Comparison of ENCODE assay signal across 17 cellular contexts in genomic region chr6:43243649-43244321, GRCh38. TPM values are rescaled to one million over a fixed set of nuclear protein-coding genes. Genes with fewer than 3 reads are reported as not detected.
DNase-seq lines count a peak whose midpoint lies in the region; ATAC-seq and TF ChIP-seq lines count a peak whose summit lies in the region.
"Had no signal": no experiment of that assay in that cellular context is flagged by ENCODE, and none has a peak within 500 bp of the region (broad histone marks: within the 10 kb centered on the region; RNA-seq: fewer than 3 reads in every experiment).

No MANE protein-coding gene starts in this region.

- no peaks in the 10 kb centered on the region for H3K36me3 Mint-ChIP-seq in GM23338 (ENCODE audit: low read depth)

- peaks cover 6% of the 10 kb centered on the region for H3K4me1 Mint-ChIP-seq in GM23338

- H2AK5ac ChIP-seq in mesenchymal stem cell (ENCODE audit: low read length, severe bottlenecking) = no peak overlapping the region

- peak overlapping the region in 1 of 2 experiments; percentile 57 for H3K23ac ChIP-seq in mesenchymal stem cell (ENCODE audit: low read length in 2 of 2)

- H3K9me3 Mint-ChIP-seq in GM23338 = no peaks in the 10 kb centered on the region; the same call in 2 of the 3 replicates

- DNase-seq in COR-L47 (lab: John Stamatoyannopoulos, UW) (peak; percentile 29), GM23338 (ENCODE audit: low spot score) (peak; percentile 44), dorsolateral prefrontal cortex (no peak), mesenchymal stem cell (no peak), A172 (ENCODE audit: low spot score) (no peak), mucosa of descending colon (no peak), pons (ENCODE audit: low spot score) (no peak)
- DNase-seq: central memory CD4-positive, alpha-beta T cell; lower lobe of right lung; NCI-H774; sigmoid colon; thyroid gland had no signal

- no peak overlapping the region for H2BK120ac ChIP-seq in mesenchymal stem cell (ENCODE audit: low read depth, low read length)

- H2BK5ac ChIP-seq in mesenchymal stem cell (ENCODE audit: low read depth, low read length, poor library complexity, severe bottlenecking) = no peak overlapping the region

- no peaks in the 10 kb centered on the region for H3K9me2 ChIP-seq in GM23338 (ENCODE audit: insufficient read depth)

- no peak overlapping the region for H3K27ac Mint-ChIP-seq in GM23338
- H3K27ac Mint-ChIP-seq: stimulated activated memory B cell treated with anti-CD40 and anti-IgM and Interleukin-4, amounts not matched to agents 10 μg/mL and 1 μg/mL and 100 μg/mL, for 72 hours had no signal

- H2AFZ ChIP-seq in GM23338 (no peak overlapping the region), mesenchymal stem cell (ENCODE audit: low read depth, low read length) (no peak overlapping the region)

- H3K79me2 ChIP-seq in GM23338 (replicated peaks; ENCODE audit: insufficient read depth) = no peaks in the 10 kb centered on the region

- H3K4me3 ChIP-seq in GM23338 (peak overlapping the region; percentile 50), dorsolateral prefrontal cortex (peak overlapping the region; percentile 39 to 81 (median 68)), mesenchymal stem cell (ENCODE audit: insufficient read depth in 1 of 2, low read depth in 1 of 2, low read length in 2 of 2) (no peak overlapping the region), mucosa of descending colon (no peak overlapping the region)
- H3K4me3 ChIP-seq: lower lobe of right lung, sigmoid colon, thyroid gland had no signal

- H3K36me3 ChIP-seq in GM23338 (ENCODE audit: insufficient read depth) (no peaks in the 10 kb centered on the region), mesenchymal stem cell (ENCODE audit: control insufficient read depth in 1 of 2, insufficient read depth in 2 of 2, low read depth in 1 of 2, low read length in 2 of 2) (no peaks in the 10 kb centered on the region), mucosa of descending colon (ENCODE audit: low read depth) (no peaks in the 10 kb centered on the region)
- H3K36me3 ChIP-seq: BE2C, lower lobe of right lung, sigmoid colon, thyroid gland had no signal

- H3K14ac ChIP-seq in mesenchymal stem cell (ENCODE audit: low read length in 2 of 2) = no peak overlapping the region

- WGBS in mesenchymal stem cell = 12% methylated on average over 28 of the region's 39 CpGs

- intact Hi-C loops in dorsolateral prefrontal cortex (cut with DNase I) = loop anchor here in 1 of 2 donors (2.0 kb wide), 1 partner anchor 15 kb away; the partner anchor contains the start of gene DNPH1
- intact Hi-C loops in mucosa of descending colon (cut with DNase I, micrococcal nuclease) = no loop called here

- peaks cover 7% of the 10 kb centered on the region; the same call in 1 of the 2 replicates for H3F3A ChIP-seq in GM23338 (replicated peaks; ENCODE audit: low read depth)

- H3K9ac ChIP-seq in mesenchymal stem cell (ENCODE audit: low read length) = no peak overlapping the region

- ATAC-seq in GM23338 (peak; percentile 3; the same call in 2 of the 3 replicates), mucosa of descending colon (no peak)
- ATAC-seq: lower lobe of right lung; stimulated activated memory B cell treated with anti-CD40 and anti-IgM and Interleukin-4, amounts not matched to agents 10 μg/mL and 1 μg/mL and 100 μg/mL, for 72 hours had no signal

- H3K79me1 ChIP-seq in mesenchymal stem cell (replicated peaks; ENCODE audit: low read length, poor library complexity, severe bottlenecking) = no peaks in the 10 kb centered on the region

- no peak overlapping the region for H2BK15ac ChIP-seq in mesenchymal stem cell (ENCODE audit: low read depth, poor library complexity, severe bottlenecking)

- no peak overlapping the region for H4K8ac ChIP-seq in mesenchymal stem cell (ENCODE audit: low read length)

- no peak overlapping the region for H2BK12ac ChIP-seq in mesenchymal stem cell (ENCODE audit: low read length in 2 of 2)

- no peak overlapping the region for H3K4ac ChIP-seq in mesenchymal stem cell (ENCODE audit: low read depth in 1 of 2, low read length in 2 of 2)

- H3K18ac ChIP-seq in mesenchymal stem cell (ENCODE audit: low read depth in 1 of 2, low read length in 2 of 2) = no peak overlapping the region

- H4K91ac ChIP-seq in mesenchymal stem cell (ENCODE audit: low read length) = no peak overlapping the region

- TF ChIP-seq CTCF in GM23338 (conservative IDR thresholded peaks at IDR 0.05; ENCODE audit: low read depth in 2 of 2) = no peak
- no peak for TF ChIP-seq CTCF in dorsolateral prefrontal cortex (IDR thresholded peaks at IDR 0.05 in 54 of 56, conservative IDR thresholded peaks at IDR 0.05 in 2 of 56; ENCODE audit: low read depth in 1 of 56, partially characterized antibody in 56 of 56)
- no peak for TF ChIP-seq CTCF in mucosa of descending colon (IDR thresholded peaks at IDR 0.05)

- no peak overlapping the region for H3K27ac ChIP-seq in GM23338 (ENCODE audit: low read depth)
- H3K27ac ChIP-seq in dorsolateral prefrontal cortex = peak overlapping the region in 49 of 59 donors; percentile 29 to 90 (median 76)
- no peak overlapping the region for H3K27ac ChIP-seq in mesenchymal stem cell (ENCODE audit: low read length, poor library complexity, severe bottlenecking)
- H3K27ac ChIP-seq: lower lobe of right lung, sigmoid colon, thyroid gland had no signal

- H3K4me1 ChIP-seq in GM23338 (ENCODE audit: insufficient read depth) (peaks cover 14% of the 10 kb centered on the region), mesenchymal stem cell (ENCODE audit: control insufficient read depth, insufficient read depth, low read depth, low read length) (peaks cover 16% of the 10 kb centered on the region), mucosa of descending colon (ENCODE audit: low read depth) (peaks cover 9% of the 10 kb centered on the region)
- H3K4me1 ChIP-seq: BE2C had no signal

- H3K27me3 ChIP-seq in GM23338 (ENCODE audit: insufficient read depth) = peaks cover 70% of the 10 kb centered on the region
- H3K27me3 ChIP-seq in dorsolateral prefrontal cortex = peaks cover 0 to 3% (median 0%) of the 10 kb centered on the region in 45 donors
- peaks cover 78 to 84% of the 10 kb centered on the region in 2 experiments for H3K27me3 ChIP-seq in mesenchymal stem cell (ENCODE audit: control insufficient read depth in 1 of 2, insufficient read depth in 1 of 2, low read length in 2 of 2)

- peaks cover 13% of the 10 kb centered on the region for H3K9me3 ChIP-seq in mesenchymal stem cell (ENCODE audit: control insufficient read depth, low read length)
- H3K9me3 ChIP-seq in mucosa of descending colon = no peaks in the 10 kb centered on the region
- H3K9me3 ChIP-seq: BE2C, lower lobe of right lung, sigmoid colon, thyroid gland had no signal

- no peaks in the 10 kb centered on the region for H4K20me1 ChIP-seq in GM23338 (replicated peaks; ENCODE audit: insufficient read depth)

- H3K4me2 ChIP-seq in GM23338 = peak overlapping the region; percentile 71
- H3K4me2 ChIP-seq in mesenchymal stem cell (ENCODE audit: low read length, poor library complexity, severe bottlenecking) = peak overlapping the region; percentile 29

- peaks cover 16% of the 10 kb centered on the region for H3K27me3 Mint-ChIP-seq in GM23338 (ENCODE audit: insufficient read depth, low read depth, poor library complexity)
- H3K27me3 Mint-ChIP-seq: stimulated activated memory B cell treated with anti-CD40 and anti-IgM and Interleukin-4, amounts not matched to agents 10 μg/mL and 1 μg/mL and 100 μg/mL, for 72 hours had no signal

- no peak overlapping the region for H3K4me3 Mint-ChIP-seq in GM23338
- H3K4me3 Mint-ChIP-seq: stimulated activated memory B cell treated with anti-CD40 and anti-IgM and Interleukin-4, amounts not matched to agents 10 μg/mL and 1 μg/mL and 100 μg/mL, for 72 hours had no signal

TF ChIP-seq in GM23338, 12 proteins besides CTCF, POLR2A, EP300 and RAD21 (continues in another document):
- TF ChIP-seq EZH2phosphoT487 (IDR thresholded peaks at IDR 0.05; ENCODE audit: unreplicated experiment) = no peak
- no peak for TF ChIP-seq NANOG (IDR thresholded peaks at IDR 0.05; ENCODE audit: borderline replicate concordance)
- TF ChIP-seq POLR2AphosphoS5 (IDR thresholded peaks at IDR 0.05; ENCODE audit: low read depth) = no peak
- no peak for TF ChIP-seq CREB1 (CRISPR knock-in tag; IDR thresholded peaks at IDR 0.05; ENCODE audit: low read depth)
- TF ChIP-seq STAT1 (IDR thresholded peaks at IDR 0.05; ENCODE audit: unreplicated experiment) = no peak
- no peak for TF ChIP-seq ZNF331 (CRISPR knock-in tag; IDR thresholded peaks at IDR 0.05; ENCODE audit: low read depth)
- TF ChIP-seq EZH2 (IDR thresholded peaks at IDR 0.05; ENCODE audit: low read depth, unreplicated experiment) = no peak
- TF ChIP-seq ZNF114 (CRISPR knock-in tag; IDR thresholded peaks at IDR 0.05) = no peak

RNA-seq across cellular contexts. Expression of gene TTBK1, which starts 0.5 kb away (rescaled TPM):
- total RNA-seq in GM23338 (2014; rRNA removed; shearing (Covaris generic)) = 1.1 and 1.2 TPM in 2 replicates
- polyA plus RNA-seq in GM23338 (2016; fragmentation: Nextera tagmentation; extraction: Ambion mirVana) = 0.14 and 0.29 TPM in 2 replicates
- total RNA-seq in dorsolateral prefrontal cortex (10 to 100 TPM; 37.5 to 77.7 (median 63.5) TPM), mucosa of descending colon (under 1 TPM; 0.24 to 0.95 (median 0.93) TPM)
- not detected for polyA plus RNA-seq in mesenchymal stem cell (2013, experiment 1 of 2)
- polyA plus RNA-seq in mesenchymal stem cell (2013, experiment 2 of 2) = under 0.01 TPM
- not detected in 2 replicates for total RNA-seq in A172 (2014; rRNA removed; shearing (Covaris generic))
- total RNA-seq: omental fat pad, SK-MEL-5 had no signal

RNA-seq across cellular contexts. Expression of gene DNPH1, which starts 14.5 kb away (rescaled TPM):
- total RNA-seq in GM23338 (2014; rRNA removed; shearing (Covaris generic)) = 18.0 and 29.2 TPM in 2 replicates
- 43.4 and 50.0 TPM in 2 replicates for polyA plus RNA-seq in GM23338 (2016; fragmentation: Nextera tagmentation; extraction: Ambion mirVana)
- total RNA-seq in dorsolateral prefrontal cortex = 10 to 100 TPM; 18.4 to 54.6 (median 31.2) TPM
- 58.5 TPM for polyA plus RNA-seq in mesenchymal stem cell (2013, experiment 1 of 2)
- polyA plus RNA-seq in mesenchymal stem cell (2013, experiment 2 of 2) = 60.4 TPM
- 120 and 173 TPM in 2 replicates for total RNA-seq in A172 (2014; rRNA removed; shearing (Covaris generic))
- total RNA-seq in mucosa of descending colon = 10 to 100 TPM; 42.7 to 69.0 (median 45.7) TPM

RNA-seq across cellular contexts. Expression of gene SLC22A7, which starts 54.3 kb away (rescaled TPM):
- not detected in 2 replicates for total RNA-seq in GM23338 (2014; rRNA removed; shearing (Covaris generic))
- polyA plus RNA-seq in GM23338 (2016; fragmentation: Nextera tagmentation; extraction: Ambion mirVana) = 0.14 and 0.31 TPM in 2 replicates
- total RNA-seq in dorsolateral prefrontal cortex (1 to 10 TPM in 20 of 120 experiments, under 1 TPM in 62, not detected in 38; 0.16 to 2.8 (median 0.70) TPM), mucosa of descending colon (under 1 TPM in 1 of 3 donors, not detected in 2; 0.32 TPM)
- polyA plus RNA-seq in mesenchymal stem cell (2013, experiment 1 of 2) = not detected
- not detected for polyA plus RNA-seq in mesenchymal stem cell (2013, experiment 2 of 2)
- total RNA-seq in A172 (2014; rRNA removed; shearing (Covaris generic)) = not detected in 2 replicates
- total RNA-seq: lower lobe of right lung; omental fat pad; sigmoid colon; SK-MEL-5; T-helper 2 cell treated with Interferon-gamma antibody and Interleukin-4, amounts not matched to agents 100 ng/mL and 5 ng/mL, for 36 hours; thyroid gland had no signal
- polyA plus RNA-seq: sigmoid colon had no signal

Comparison
In these comparisons a context has a peak if more than half of its experiments do, and no peak if none do; other contexts are left out.
1. DNase-seq: peak in COR-L47 (single experiment) and GM23338 (single experiment); none in dorsolateral prefrontal cortex (0 of 10), mesenchymal stem cell (single experiment), A172 (single experiment), mucosa of descending colon (0 of 3) and pons (single experiment).
2. H3K27ac ChIP-seq: peak in dorsolateral prefrontal cortex (49 of 59); none in GM23338 (single experiment) and mesenchymal stem cell (single experiment).
3. H3K4me3 ChIP-seq: peak in GM23338 (single experiment) and dorsolateral prefrontal cortex (59 of 59); none in mesenchymal stem cell (0 of 2) and mucosa of descending colon (single experiment).
4. RNA of gene TTBK1, which starts 0.5 kb away (total RNA-seq): 37.5 to 77.7 TPM in dorsolateral prefrontal cortex; 1.1 to 1.2 TPM in GM23338, 0.24 to 0.95 TPM in mucosa of descending colon and not detected in A172; every median in the first group is over 10 times any median in the second.